1 cellular context compared by ENCODE assay signal in the genomic region with DNA sequence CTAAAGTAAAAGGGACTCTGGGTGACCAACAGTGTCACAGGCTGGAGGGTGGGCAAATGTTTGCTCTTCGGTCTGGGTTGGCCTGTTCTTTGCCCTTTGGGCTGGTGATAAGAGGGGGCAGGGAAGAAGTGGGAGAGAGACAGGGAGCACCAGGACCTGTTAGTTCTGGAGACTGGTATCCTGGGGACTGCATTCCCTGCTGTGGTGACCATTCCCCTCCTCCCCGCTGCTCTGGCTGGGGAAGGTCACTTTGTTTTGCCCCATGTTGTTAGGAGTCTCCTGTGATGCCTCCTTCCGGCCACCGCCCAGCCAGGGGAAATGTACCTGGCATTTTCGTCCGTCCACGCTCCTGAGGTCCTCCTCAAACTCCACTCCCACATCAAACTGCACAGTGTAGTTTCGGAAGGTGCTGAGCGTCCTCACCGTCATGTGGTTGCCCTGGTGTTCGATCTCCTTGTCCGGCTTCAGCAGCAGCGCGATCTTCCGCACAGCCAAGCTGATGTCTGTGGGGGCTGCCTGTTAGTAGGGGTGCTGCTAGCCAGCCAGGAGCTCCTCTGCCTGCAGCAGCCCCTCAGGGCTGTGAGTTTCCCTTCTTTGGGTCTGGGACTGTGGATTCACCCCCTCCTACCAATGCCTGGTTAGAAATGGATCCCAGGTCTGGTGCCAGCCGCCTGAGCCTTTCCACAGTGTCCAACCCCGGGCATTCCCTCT.
TF ChIP-seq lines count a peak whose summit lies in the region.

No MANE protein-coding gene starts in this region.

TF ChIP-seq in H1, 55 proteins besides CTCF, POLR2A, EP300 and RAD21:
- TF ChIP-seq CHD2 (IDR thresholded peaks at IDR 0.05; ENCODE audit: low read length) (no peak), RXRA (IDR thresholded peaks at IDR 0.05; ENCODE audit: insufficient read depth, low read depth, low read length) (no peak), HDAC6 (IDR thresholded peaks at IDR 0.05; ENCODE audit: low read depth, low read length) (no peak), SP2 (IDR thresholded peaks at IDR 0.05; ENCODE audit: low read length) (no peak), CBX8 (IDR thresholded peaks at IDR 0.05; ENCODE audit: borderline replicate concordance, low read depth, low read length) (no peak), JUN (IDR thresholded peaks at IDR 0.05; ENCODE audit: low read depth, low read length) (no peak), MAFK (IDR thresholded peaks at IDR 0.05; ENCODE audit: low read depth, low read length) (no peak), BRCA1 (IDR thresholded peaks at IDR 0.05; ENCODE audit: low read depth, low read length) (no peak), CTBP2 (IDR thresholded peaks at IDR 0.05; ENCODE audit: borderline replicate concordance, insufficient read depth, insufficient read length, low read length) (no peak), TAF1 (IDR thresholded peaks at IDR 0.05; ENCODE audit: low read depth, low read length) (no peak), TCF12 (IDR thresholded peaks at IDR 0.05; ENCODE audit: low read depth, low read length) (no peak), POU5F1 (IDR thresholded peaks at IDR 0.05; ENCODE audit: low read depth, low read length) (no peak)
